ENCODE assay signal across 29 cellular contexts in the genomic region with DNA sequence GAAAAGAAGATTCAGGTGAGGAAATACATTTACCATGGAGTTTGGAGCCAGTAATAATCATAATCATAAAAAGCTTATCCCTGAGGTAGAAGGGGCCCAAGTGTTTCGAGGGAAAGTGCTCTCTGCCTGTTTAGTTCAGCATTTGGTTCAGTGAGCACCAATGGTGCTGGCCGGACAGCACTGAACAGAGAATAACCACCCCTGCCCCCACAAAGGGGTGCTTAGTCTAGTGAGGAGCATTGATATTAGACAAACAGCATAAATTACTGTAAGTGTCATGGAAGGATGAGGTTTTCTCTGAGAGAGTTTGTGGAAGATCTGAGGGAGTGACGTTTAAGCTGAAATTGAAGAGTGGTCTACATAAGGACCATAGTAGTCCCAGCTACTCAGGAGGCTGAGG. TPM values are rescaled to one million over a fixed set of nuclear protein-coding genes. Genes with fewer than 3 reads are reported as not detected.
"Had no signal": no experiment of that assay in that cellular context is flagged by ENCODE, and none has a peak within 500 bp of the region (broad histone marks: within the 10 kb centered on the region; RNA-seq: fewer than 3 reads in every experiment).

No MANE protein-coding gene starts in this region.

- H3K79me2 ChIP-seq: hepatocyte, parathyroid adenoma had no signal

- DNase-seq: heart right ventricle; kidney glomerular epithelial cell; left cardiac atrium; left lung; mesendoderm; midbrain; mucosa of descending colon; naive thymus-derived CD4-positive, alpha-beta T cell; occipital lobe; right cardiac atrium; stimulated activated CD4-positive, alpha-beta T cell treated with anti-CD3 and anti-CD28 coated beads, Interleukin-12 subunit alpha, Interleukin-12 subunit beta, amount 100 ng/mL, for 4 hours; stimulated activated CD4-positive, alpha-beta T cell treated with anti-CD3 and anti-CD28 coated beads, Interleukin-15, amount 100 ng/mL, for 24 hours; stimulated activated CD4-positive, alpha-beta T cell treated with anti-CD3 and anti-CD28 coated beads, Interleukin-2, amount 100 ng/mL, for 24 hours; stimulated activated CD4-positive, alpha-beta T cell treated with anti-CD3 and anti-CD28 coated beads, Interleukin-4, amount 100 ng/mL, for 1 hour; stimulated activated naive B cell treated with anti-CD40 and anti-IgM and Interleukin-4, amounts not matched to agents 10 μg/mL and 1 μg/mL and 100 μg/mL, for 72 hours; stimulated activated naive CD8-positive, alpha-beta T cell treated with anti-CD3 and anti-CD28 coated beads, Interleukin-15, Interleukin-2, amounts not matched to agents 100 U/mL and 50 U/mL, for 24 hours; stomach; testis; transverse colon; upper lobe of left lung had no signal

- H3K4me3 Mint-ChIP-seq: natural killer cell treated with Interleukin-12 subunit alpha and Interleukin-12 subunit beta and Interleukin-15 and Interleukin-18, amount 100 ng/mL, for 72 hours; stimulated activated naive B cell treated with anti-CD40 and anti-IgM and Interleukin-4, amounts not matched to agents 10 μg/mL and 1 μg/mL and 100 μg/mL, for 72 hours had no signal

- H3K27ac ChIP-seq: heart right ventricle, hepatocyte, left lung, neutrophil, parathyroid adenoma, skin epidermis, stomach, testis, thyroid gland, transverse colon, upper lobe of left lung, vagina had no signal

- H3K27me3 ChIP-seq: heart right ventricle, hepatocyte, left lung, neutrophil, stomach, testis, thyroid gland, transverse colon, upper lobe of left lung, vagina had no signal

- H3K27me3 Mint-ChIP-seq: naive thymus-derived CD4-positive, alpha-beta T cell; natural killer cell treated with Interleukin-12 subunit alpha and Interleukin-12 subunit beta and Interleukin-15 and Interleukin-18, amount 100 ng/mL, for 72 hours; stimulated activated naive B cell treated with anti-CD40 and anti-IgM and Interleukin-4, amounts not matched to agents 10 μg/mL and 1 μg/mL and 100 μg/mL, for 72 hours had no signal

- H3K4me1 Mint-ChIP-seq: stimulated activated naive B cell treated with anti-CD40 and anti-IgM and Interleukin-4, amounts not matched to agents 10 μg/mL and 1 μg/mL and 100 μg/mL, for 72 hours had no signal

- H3K4me1 ChIP-seq: heart right ventricle, left lung, parathyroid adenoma, testis, transverse colon, upper lobe of left lung, vagina had no signal

- H3K9me3 ChIP-seq: heart right ventricle, left lung, mucosa of descending colon, neutrophil, stomach, testis, thyroid gland, transverse colon, upper lobe of left lung, vagina had no signal

- H3K9ac ChIP-seq: parathyroid adenoma had no signal

- ATAC-seq: heart right ventricle; left cardiac atrium; left lung; mucosa of descending colon; naive thymus-derived CD4-positive, alpha-beta T cell; natural killer cell treated with Interleukin-12 subunit alpha and Interleukin-12 subunit beta and Interleukin-15 and Interleukin-18, amount 100 ng/mL, for 72 hours; right cardiac atrium; sciatic nerve; stimulated activated naive B cell treated with anti-CD40 and anti-IgM and Interleukin-4, amounts not matched to agents 10 μg/mL and 1 μg/mL and 100 μg/mL, for 72 hours; stimulated activated naive CD8-positive, alpha-beta T cell treated with anti-CD3 and anti-CD28 coated beads, Interleukin-15, Interleukin-2, amounts not matched to agents 100 U/mL and 50 U/mL, for 24 hours had no signal

- H3K36me3 ChIP-seq: neutrophil, thyroid gland, transverse colon, vagina had no signal

- H2AFZ ChIP-seq: hepatocyte, parathyroid adenoma had no signal

- H3K36me3 Mint-ChIP-seq: natural killer cell treated with Interleukin-12 subunit alpha and Interleukin-12 subunit beta and Interleukin-15 and Interleukin-18, amount 100 ng/mL, for 72 hours had no signal

- H3K9me3 Mint-ChIP-seq: naive thymus-derived CD4-positive, alpha-beta T cell; natural killer cell treated with Interleukin-12 subunit alpha and Interleukin-12 subunit beta and Interleukin-15 and Interleukin-18, amount 100 ng/mL, for 72 hours; stimulated activated naive B cell treated with anti-CD40 and anti-IgM and Interleukin-4, amounts not matched to agents 10 μg/mL and 1 μg/mL and 100 μg/mL, for 72 hours had no signal

- H3K27ac Mint-ChIP-seq: stimulated activated naive B cell treated with anti-CD40 and anti-IgM and Interleukin-4, amounts not matched to agents 10 μg/mL and 1 μg/mL and 100 μg/mL, for 72 hours had no signal

- H3K4me2 ChIP-seq: hepatocyte had no signal

- H3K4me3 ChIP-seq: heart right ventricle, hepatocyte, left lung, lung, mucosa of descending colon, skin epidermis, stomach, testis, thyroid gland, transverse colon, upper lobe of left lung, vagina had no signal

RNA-seq across cellular contexts. Expression of gene TACC2, which starts 39.5 kb away (rescaled TPM):
- total RNA-seq: natural killer cell treated with Interleukin-12 subunit alpha and Interleukin-12 subunit beta and Interleukin-15 and Interleukin-18, amount 100 ng/mL, for 72 hours had no signal
- polyA plus RNA-seq: naive thymus-derived CD4-positive, alpha-beta T cell had no signal
